ENCODE assay signal across 23 cellular contexts in the genomic region with DNA sequence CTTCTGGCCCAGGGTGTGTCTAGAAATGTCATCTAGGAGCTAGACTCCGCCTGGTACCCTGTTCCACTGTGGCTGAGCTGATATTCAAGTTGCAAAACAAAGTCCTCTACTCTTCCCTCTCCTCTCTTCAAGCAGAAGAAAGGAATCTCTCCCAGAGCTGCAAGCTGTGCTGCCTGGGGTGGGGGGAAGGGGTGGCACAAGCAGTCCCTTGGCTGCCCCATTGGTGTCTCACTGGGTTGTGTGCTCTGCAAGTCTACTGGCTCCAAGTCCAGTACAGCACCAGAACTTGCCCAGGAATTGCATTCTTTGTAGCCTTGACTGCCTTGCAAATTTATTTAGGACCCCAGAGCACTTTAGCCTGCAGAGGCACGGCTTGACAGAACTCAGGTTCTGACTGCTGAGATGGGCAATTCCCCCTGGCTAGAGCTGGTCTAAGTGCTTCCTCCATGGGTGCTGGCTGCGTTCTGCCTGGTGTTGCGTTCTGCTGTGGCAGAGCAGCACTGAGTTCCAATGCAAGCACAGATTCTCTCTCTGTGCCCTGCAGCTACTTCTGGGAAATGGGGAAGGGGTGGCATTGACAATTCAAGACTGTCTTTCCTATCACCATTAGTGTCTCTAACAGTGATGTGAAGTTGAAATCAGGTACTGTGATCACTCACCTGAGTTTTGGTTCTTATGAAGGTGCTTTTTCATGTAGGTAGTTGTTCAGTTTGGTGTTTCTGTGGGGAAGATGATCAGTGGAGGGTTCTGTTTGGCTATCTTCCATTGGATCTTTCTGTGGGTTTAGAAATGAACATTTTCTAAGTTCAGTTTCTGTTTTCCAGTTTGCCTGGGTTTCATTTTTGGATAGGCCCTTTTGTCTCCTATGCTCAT. TPM values are rescaled to one million over a fixed set of nuclear protein-coding genes. Genes with fewer than 3 reads are reported as not detected.
DNase-seq lines count a peak whose midpoint lies in the region; ATAC-seq, FAIRE-seq and TF ChIP-seq lines count a peak whose summit lies in the region.
"Had no signal": no experiment of that assay in that cellular context is flagged by ENCODE, and none has a peak within 500 bp of the region (broad histone marks: within the 10 kb centered on the region; RNA-seq: fewer than 3 reads in every experiment).

No MANE protein-coding gene starts in this region.

- H3K4me2 ChIP-seq in GM12878 (ENCODE audit: control insufficient read depth, insufficient read depth): no peak overlapping the region
- H3K4me2 ChIP-seq: A549, BLaER1, PC-9 had no signal

- no peak for DNase-seq in activated CD8-positive, alpha-beta memory T cell treated with anti-CD3 and anti-CD28 coated beads, Interleukin-2, amount 10 ng/mL, durations not matched to agents 7 days and 5 days
- DNase-seq in activated CD8-positive, alpha-beta memory T cell treated with anti-CD3 and anti-CD28 coated beads, Interleukin-2, amount 50 U/mL, for 48 hours: no peak
- no peak for DNase-seq in GM12878 (ENCODE audit: low read depth, low spot score)
- no peak for DNase-seq in stimulated activated naive CD8-positive, alpha-beta T cell treated with anti-CD3 and anti-CD28 coated beads, Interleukin-15, amount 100 ng/mL, for 72 hours
- no peak for DNase-seq in tibial nerve (ENCODE audit: low spot score in 2 of 2)
- DNase-seq: activated naive CD4-positive, alpha-beta T cell treated with anti-CD3 and anti-CD28 coated beads, Interleukin-2, amount 50 U/mL, for 16 hours; brain microvascular endothelial cell; islet precursor cell; naive B cell; NCI-H187; PC-9; SJCRH30; stimulated activated naive CD4-positive, alpha-beta T cell; transverse colon; WERI-Rb-1 had no signal

- peaks cover 24% of the 10 kb centered on the region for H3K79me2 ChIP-seq in GM12878 (ENCODE audit: control insufficient read depth, insufficient read depth, low read length)

- ATAC-seq in activated CD8-positive, alpha-beta memory T cell treated with anti-CD3 and anti-CD28 coated beads, Interleukin-2, amount 10 ng/mL, durations not matched to agents 7 days and 5 days: peak; percentile 53
- ATAC-seq in GM12878 (peak; percentile 35), GM21825 (IDR thresholded peaks at IDR 0.05; ENCODE audit: unreplicated experiment) (no peak), GM21619 (IDR thresholded peaks at IDR 0.05; ENCODE audit: unreplicated experiment) (no peak)
- peak; percentile 68 for ATAC-seq in stimulated activated naive CD8-positive, alpha-beta T cell treated with anti-CD3 and anti-CD28 coated beads, Interleukin-15, amount 100 ng/mL, for 72 hours
- ATAC-seq: sciatic nerve had no signal

- TF ChIP-seq POLR2A in GM12878 (IDR thresholded peaks at IDR 0.05; ENCODE audit: low read depth, low read length): no peak
- TF ChIP-seq POLR2A in tibial nerve (IDR thresholded peaks at IDR 0.05): no peak

- no peaks in the 10 kb centered on the region for H3K9me3 Mint-ChIP-seq in activated CD8-positive, alpha-beta memory T cell treated with anti-CD3 and anti-CD28 coated beads, Interleukin-2, amount 10 ng/mL, durations not matched to agents 7 days and 5 days (ENCODE audit: low read depth)
- no peaks in the 10 kb centered on the region for H3K9me3 Mint-ChIP-seq in T-helper 1 cell treated with Interleukin-12 subunit alpha and Interleukin-12 subunit beta and Interleukin-4 antibody, amounts not matched to agents 30 μg/mL and 1 μg/mL, for 36 hours
- no peaks in the 10 kb centered on the region for H3K9me3 Mint-ChIP-seq in stimulated activated naive CD8-positive, alpha-beta T cell treated with anti-CD3 and anti-CD28 coated beads, Interleukin-15, amount 100 ng/mL, for 72 hours
- H3K9me3 Mint-ChIP-seq: naive B cell had no signal

- H3K27ac Mint-ChIP-seq in activated CD8-positive, alpha-beta memory T cell treated with anti-CD3 and anti-CD28 coated beads, Interleukin-2, amount 10 ng/mL, durations not matched to agents 7 days and 5 days: peak overlapping the region; percentile 51
- peak overlapping the region; percentile 81 for H3K27ac Mint-ChIP-seq in T-helper 1 cell treated with Interleukin-12 subunit alpha and Interleukin-12 subunit beta and Interleukin-4 antibody, amounts not matched to agents 30 μg/mL and 1 μg/mL, for 36 hours
- peak overlapping the region in 1 of 2 donors; percentile 48 for H3K27ac Mint-ChIP-seq in stimulated activated naive CD8-positive, alpha-beta T cell treated with anti-CD3 and anti-CD28 coated beads, Interleukin-15, amount 100 ng/mL, for 72 hours

- no peak overlapping the region for H3K4me3 ChIP-seq in GM12878
- H3K4me3 ChIP-seq in tibial nerve: no peak overlapping the region
- H3K4me3 ChIP-seq: A549, BLaER1, coronary artery, PC-9, SJCRH30, transverse colon had no signal

- H3K9ac ChIP-seq in GM12878 (ENCODE audit: control insufficient read depth, insufficient read depth, low read length): no peak overlapping the region
- H3K9ac ChIP-seq: BLaER1 had no signal

- TF ChIP-seq EP300 in GM12878 (IDR thresholded peaks at IDR 0.05; ENCODE audit: borderline replicate concordance in 1 of 2, control insufficient read depth in 1 of 2, low read depth in 2 of 2, low read length in 2 of 2): no peak
- TF ChIP-seq EP300 in tibial nerve (IDR thresholded peaks at IDR 0.05): no peak

- no peaks in the 10 kb centered on the region; the same call in 1 of the 2 replicates for H4K20me1 ChIP-seq in GM12878 (ENCODE audit: control insufficient read depth, insufficient read depth)

- H3K27ac ChIP-seq in GM12878 (ENCODE audit: control insufficient read depth, insufficient read depth) (no peak overlapping the region), tibial nerve (no peak overlapping the region)
- H3K27ac ChIP-seq: A549, BLaER1, brain microvascular endothelial cell, coronary artery, PC-9, SJCRH30, transverse colon, WERI-Rb-1 had no signal

- CTCF ChIA-PET in activated CD8-positive, alpha-beta memory T cell treated with anti-CD3 and anti-CD28 coated beads, Interleukin-2, amount 10 ng/mL, durations not matched to agents 7 days and 5 days (lab: Charles Lee): interaction anchor here (0.5 to 2.2 kb wide), 2 partner anchors 10 to 55 kb away, joined by 4 to 6 read pairs; no protein-coding TSS in a partner anchor
- CTCF ChIA-PET in GM12878 (lab: Yijun Ruan, JAX): interaction anchor here (1.0 to 1.1 kb wide), 2 partner anchors 10 to 14 kb away, joined by 3 read pairs; no protein-coding TSS in a partner anchor

- TF ChIP-seq RAD21 in GM12878 (IDR thresholded peaks at IDR 0.05; ENCODE audit: insufficient read depth, low read depth, low read length): no peak

- no TSS peak for BruUV-seq in GM12878 (replicated peaks; lab: Mats Ljungman, UMichigan)

- no peak overlapping the region for H2AFZ ChIP-seq in GM12878 (ENCODE audit: control insufficient read depth, low read depth, low read length)
- H2AFZ ChIP-seq: PC-9 had no signal

- POLR2A ChIA-PET in GM12878 (lab: Charles Lee): interaction anchor here (1.1 kb wide), 1 partner anchor 68 kb away, joined by 4 read pairs; a partner anchor contains a TSS

- no peak for TF ChIP-seq CTCF in GM12878 (IDR thresholded peaks at IDR 0.05 in 2 of 3, conservative IDR thresholded peaks at IDR 0.05 in 1 of 3; ENCODE audit: control insufficient read depth in 2 of 3, extremely low read depth in 1 of 3, insufficient read depth in 1 of 3, low read depth in 3 of 3, low read length in 3 of 3)
- TF ChIP-seq CTCF in tibial nerve (IDR thresholded peaks at IDR 0.05): no peak

- in situ Hi-C loops in GM12878 (cut with MboI): no loop called here

- intact Hi-C loops in GM12878 (cut with micrococcal nuclease; ENCODE audit: unreplicated experiment): no loop called here

- peaks cover 13 to 20% of the 10 kb centered on the region in 2 experiments; a peak in 3 of 4 replicates for H3K36me3 ChIP-seq in GM12878 (ENCODE audit: control insufficient read depth in 2 of 2, insufficient read depth in 2 of 2, low read length in 1 of 2)
- H3K36me3 ChIP-seq in tibial nerve: peaks cover 0 to 25% (median 0%) of the 10 kb centered on the region in 3 donors
- H3K36me3 ChIP-seq: SJCRH30 had no signal

- no peaks in the 10 kb centered on the region for H3K27me3 Mint-ChIP-seq in activated CD8-positive, alpha-beta memory T cell treated with anti-CD3 and anti-CD28 coated beads, Interleukin-2, amount 10 ng/mL, durations not matched to agents 7 days and 5 days
- no peaks in the 10 kb centered on the region for H3K27me3 Mint-ChIP-seq in T-helper 1 cell treated with Interleukin-12 subunit alpha and Interleukin-12 subunit beta and Interleukin-4 antibody, amounts not matched to agents 30 μg/mL and 1 μg/mL, for 36 hours (ENCODE audit: low read depth)
- H3K27me3 Mint-ChIP-seq in stimulated activated naive CD8-positive, alpha-beta T cell treated with anti-CD3 and anti-CD28 coated beads, Interleukin-15, amount 100 ng/mL, for 72 hours: no peaks in the 10 kb centered on the region
- H3K27me3 Mint-ChIP-seq: naive B cell had no signal

- H3K4me1 Mint-ChIP-seq in activated CD8-positive, alpha-beta memory T cell treated with anti-CD3 and anti-CD28 coated beads, Interleukin-2, amount 10 ng/mL, durations not matched to agents 7 days and 5 days: peaks cover 49% of the 10 kb centered on the region
- H3K4me1 Mint-ChIP-seq in T-helper 1 cell treated with Interleukin-12 subunit alpha and Interleukin-12 subunit beta and Interleukin-4 antibody, amounts not matched to agents 30 μg/mL and 1 μg/mL, for 36 hours (ENCODE audit: low read depth): peaks cover 50% of the 10 kb centered on the region
- H3K4me1 Mint-ChIP-seq in stimulated activated naive CD8-positive, alpha-beta T cell treated with anti-CD3 and anti-CD28 coated beads, Interleukin-15, amount 100 ng/mL, for 72 hours: peaks cover 63% of the 10 kb centered on the region

- no peaks in the 10 kb centered on the region; the same call in 2 of the 3 replicates for H3K9me3 ChIP-seq in GM12878 (replicated peaks; ENCODE audit: control insufficient read depth, insufficient read depth, low read length)
- no peaks in the 10 kb centered on the region for H3K9me3 ChIP-seq in tibial nerve
- H3K9me3 ChIP-seq: A549, BLaER1, SJCRH30, transverse colon had no signal

- H3K27me3 ChIP-seq in GM12878 (replicated peaks in 1 of 2; ENCODE audit: control insufficient read depth in 2 of 2, insufficient read depth in 2 of 2, low read length in 1 of 2): no peaks in the 10 kb centered on the region
- no peaks in the 10 kb centered on the region for H3K27me3 ChIP-seq in tibial nerve
- H3K27me3 ChIP-seq: BLaER1, brain microvascular endothelial cell, SJCRH30, transverse colon had no signal

- no peak overlapping the region for H3K4me3 Mint-ChIP-seq in activated CD8-positive, alpha-beta memory T cell treated with anti-CD3 and anti-CD28 coated beads, Interleukin-2, amount 10 ng/mL, durations not matched to agents 7 days and 5 days
- H3K4me3 Mint-ChIP-seq in T-helper 1 cell treated with Interleukin-12 subunit alpha and Interleukin-12 subunit beta and Interleukin-4 antibody, amounts not matched to agents 30 μg/mL and 1 μg/mL, for 36 hours: no peak overlapping the region
- H3K4me3 Mint-ChIP-seq in stimulated activated naive CD8-positive, alpha-beta T cell treated with anti-CD3 and anti-CD28 coated beads, Interleukin-15, amount 100 ng/mL, for 72 hours: no peak overlapping the region

- H3K36me3 Mint-ChIP-seq in activated CD8-positive, alpha-beta memory T cell treated with anti-CD3 and anti-CD28 coated beads, Interleukin-2, amount 10 ng/mL, durations not matched to agents 7 days and 5 days: peaks cover 43% of the 10 kb centered on the region
- peaks cover 45% of the 10 kb centered on the region for H3K36me3 Mint-ChIP-seq in T-helper 1 cell treated with Interleukin-12 subunit alpha and Interleukin-12 subunit beta and Interleukin-4 antibody, amounts not matched to agents 30 μg/mL and 1 μg/mL, for 36 hours (ENCODE audit: low read depth)

- 51% methylated on average over 4 of the region's 4 CpGs for WGBS in GM12878 (ENCODE audit: insufficient coverage, insufficient replicate concordance, low lambda C conversion rate, missing lambda C conversion rate)
- WGBS in tibial nerve, 2 donors: 93 to 98% methylated on average over 4 of the region's 4 CpGs

- RAD21 ChIA-PET in GM12878 (lab: Charles Lee; ENCODE audit: unreplicated experiment): interaction anchor here (2.4 kb wide), 1 partner anchor 11 kb away, joined by 5 read pairs; no protein-coding TSS in a partner anchor

- H3K4me1 ChIP-seq in GM12878 (ENCODE audit: control insufficient read depth, insufficient read depth, low read length) (peaks cover 14% of the 10 kb centered on the region; the same call in 1 of the 2 replicates), tibial nerve (no peaks in the 10 kb centered on the region)
- H3K4me1 ChIP-seq: A549, SJCRH30, transverse colon had no signal

- FAIRE-seq in GM12878 (lab: Jason Lieb, UNC): no peak
- FAIRE-seq: A549, G401.6 had no signal

- SMC1A ChIA-PET in GM12878 (lab: Charles Lee; ENCODE audit: uncharacterized antibody, unreplicated experiment): interaction anchor here (0.6 to 2.2 kb wide), 6 partner anchors 10 to 34 kb away, joined by 3 to 7 read pairs (median 4); no protein-coding TSS in a partner anchor

RNA-seq across cellular contexts. Expression of a gene that starts 39.5 kb away (rescaled TPM):
- total RNA-seq in activated CD8-positive, alpha-beta memory T cell treated with anti-CD3 and anti-CD28 coated beads, Interleukin-2, amount 10 ng/mL, durations not matched to agents 7 days and 5 days: 10 to 100 TPM; 47.8 to 56.3 TPM
- 74.1 and 78.0 TPM in 2 replicates for total RNA-seq in GM12878 (2013; cell fraction: nucleolus; rRNA removed)
- 34.7 and 37.1 TPM in 2 replicates for total RNA-seq in GM12878 (2014; rRNA removed)
- total RNA-seq in GM12878 (2014; rRNA removed; fragmentation: Illumina TruSeq; extraction: Trizol): 36.9 and 38.3 TPM in 2 replicates
- total RNA-seq in GM12878 (2021): 45.2 and 48.0 TPM in 2 replicates
- 26.5 TPM for polyA plus RNA-seq in GM12878 (2011; ENCODE audit: low read depth)
- polyA plus RNA-seq in GM12878 (2011; rRNA removed): 54.6 and 74.8 TPM in 2 replicates
- 27.8 and 35.0 TPM in 2 replicates for polyA plus RNA-seq in GM12878 (2011; cell fraction: cytosol; rRNA removed)
- 41.7 and 47.3 TPM in 2 replicates for polyA plus RNA-seq in GM12878 (2011; cell fraction: nucleus; rRNA removed)
- 28.8 and 37.7 TPM in 2 replicates for polyA plus RNA-seq in GM12878 (2012)
- polyA plus RNA-seq in GM12878 (2014; fragmentation: Illumina TruSeq; extraction: Trizol): 50.3 and 59.6 TPM in 2 replicates
- polyA plus RNA-seq in GM12878 (2014; fragmentation: Nextera tagmentation; extraction: Ambion mirVana): 10 to 100 TPM; 12.4 to 16.9 TPM
- 35.0 and 36.7 TPM in 2 replicates for polyA plus RNA-seq in GM12878 (2014; rRNA removed)
- 10 to 100 TPM; 18.0 to 18.8 TPM for polyA plus RNA-seq in GM12878 (2016; fragmentation: Nextera tagmentation; extraction: Ambion mirVana)
- 41.5 and 45.9 TPM in 2 replicates for polyA minus RNA-seq in GM12878 (2011; rRNA and poly(A)+ RNA removed)
- polyA minus RNA-seq in GM12878 (2011; cell fraction: cytosol; rRNA and poly(A)+ RNA removed): 15.1 and 23.0 TPM in 2 replicates
- polyA minus RNA-seq in GM12878 (2011; cell fraction: nucleus; rRNA and poly(A)+ RNA removed): 26.2 and 34.1 TPM in 2 replicates
- total RNA-seq in tibial nerve: 10 to 100 TPM; 23.9 to 35.8 (median 29.9) TPM

Comparison
In these comparisons a context has a peak if more than half of its experiments do, and no peak if none do; other contexts are left out.
1. ATAC-seq: peak in activated CD8-positive, alpha-beta memory T cell treated with anti-CD3 and anti-CD28 coated beads, Interleukin-2, amount 10 ng/mL, durations not matched to agents 7 days and 5 days (single experiment), GM12878 (single experiment) and stimulated activated naive CD8-positive, alpha-beta T cell treated with anti-CD3 and anti-CD28 coated beads, Interleukin-15, amount 100 ng/mL, for 72 hours (single experiment); none in GM21825 (single experiment) and GM21619 (single experiment).